Comparison of ENCODE assay signal across 8 cellular contexts in the genomic region with DNA sequence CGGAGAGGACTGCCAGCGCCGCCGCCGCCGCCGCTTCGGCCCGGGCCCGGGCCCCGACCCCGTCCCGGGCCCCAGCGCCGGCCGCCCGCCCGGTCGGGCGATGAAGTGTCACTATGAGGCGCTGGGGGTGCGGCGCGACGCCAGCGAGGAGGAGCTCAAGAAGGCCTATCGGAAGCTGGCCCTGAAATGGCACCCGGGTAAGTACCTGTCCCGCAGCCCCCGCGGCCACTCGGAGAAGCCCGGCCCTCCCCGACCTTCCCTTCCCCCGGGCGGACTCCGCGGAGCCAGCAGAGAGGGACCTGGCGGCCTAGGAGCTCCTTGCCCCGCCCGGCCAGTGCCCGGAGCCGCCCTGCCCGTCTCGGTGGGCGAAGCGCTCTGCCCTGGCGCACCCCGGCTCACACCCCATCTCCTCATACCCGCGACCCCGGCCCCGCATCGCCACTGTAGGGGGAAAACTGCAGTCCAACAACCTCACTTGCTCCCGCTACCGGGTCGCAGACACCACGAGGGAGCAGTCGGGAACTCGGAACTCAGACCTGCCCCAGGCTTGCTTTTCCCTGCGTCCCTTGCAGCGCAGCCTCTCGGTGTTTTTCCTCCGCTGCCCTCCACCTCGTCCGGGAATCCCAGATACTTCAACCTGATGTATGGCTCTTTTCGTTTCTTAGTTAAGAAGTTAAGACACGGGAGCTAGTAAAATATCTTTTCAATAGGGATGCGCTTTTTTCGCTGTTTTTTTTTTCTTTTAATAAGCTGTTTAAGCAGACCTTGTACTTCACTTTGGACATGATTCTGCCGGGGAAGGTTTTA. TPM values are rescaled to one million over a fixed set of nuclear protein-coding genes. Genes with fewer than 3 reads are reported as not detected.
DNase-seq lines count a peak whose midpoint lies in the region; ATAC-seq and TF ChIP-seq lines count a peak whose summit lies in the region.

No MANE protein-coding gene starts in this region.

- no peaks in the 10 kb centered on the region for H3K9me3 Mint-ChIP-seq in activated CD4-positive, alpha-beta memory T cell treated with anti-CD3 and anti-CD28 coated beads for 36 hours

- H3K9me3 ChIP-seq in duodenal mucosa (ENCODE audit: control insufficient read depth in 1 of 2, low read length in 2 of 2): no peaks in the 10 kb centered on the region
- H3K9me3 ChIP-seq in lower lobe of right lung: no peaks in the 10 kb centered on the region

- CTCF ChIA-PET in activated CD4-positive, alpha-beta memory T cell treated with anti-CD3 and anti-CD28 coated beads for 36 hours (lab: Charles Lee): interaction anchor here (1.2 to 3.1 kb wide), 5 partner anchors 9 to 407 kb away, joined by 3 to 37 read pairs (median 7); a partner anchor contains a TSS

- H3K27ac ChIP-seq in duodenal mucosa (ENCODE audit: low read depth, low read length) (peak overlapping the region; percentile 87), lower lobe of right lung (peak overlapping the region; percentile 88)

- intact Hi-C loops in activated CD4-positive, alpha-beta memory T cell treated with anti-CD3 and anti-CD28 coated beads for 36 hours (cut with micrococcal nuclease): loop anchor here (2.0 to 10.0 kb wide), 4 partner anchors 15 to 1221 kb away; a partner anchor contains a TSS
- intact Hi-C loops in lower lobe of right lung (cut with DNase I): no loop called here

- H3K4me3 Mint-ChIP-seq in activated CD4-positive, alpha-beta memory T cell treated with anti-CD3 and anti-CD28 coated beads for 36 hours: peak overlapping the region; percentile 97

- TF ChIP-seq CTCF in lower lobe of right lung (IDR thresholded peaks at IDR 0.05): no peak

- no peaks in the 10 kb centered on the region for H3K27me3 Mint-ChIP-seq in activated CD4-positive, alpha-beta memory T cell treated with anti-CD3 and anti-CD28 coated beads for 36 hours

- H3K36me3 Mint-ChIP-seq in activated CD4-positive, alpha-beta memory T cell treated with anti-CD3 and anti-CD28 coated beads for 36 hours: peaks cover 22% of the 10 kb centered on the region

- ATAC-seq in GM19372 (IDR thresholded peaks at IDR 0.05; ENCODE audit: low read depth, unreplicated experiment): peak; percentile 70
- ATAC-seq in HG03469 (IDR thresholded peaks at IDR 0.05; ENCODE audit: unreplicated experiment): peak; percentile 63
- ATAC-seq in lower lobe of right lung: peak; percentile 88 to 89

- H3K36me3 ChIP-seq in duodenal mucosa (ENCODE audit: control insufficient read depth in 1 of 2, insufficient read depth in 2 of 2, low read length in 2 of 2): peaks cover 7 to 20% of the 10 kb centered on the region in 2 donors
- peaks cover 26% of the 10 kb centered on the region for H3K36me3 ChIP-seq in lower lobe of right lung

- H3K27me3 ChIP-seq in duodenal mucosa (ENCODE audit: control insufficient read depth in 1 of 2, insufficient read depth in 2 of 2, low read length in 2 of 2) (no peaks in the 10 kb centered on the region), lower lobe of right lung (ENCODE audit: low read depth) (no peaks in the 10 kb centered on the region)

- H3K4me3 ChIP-seq in duodenal mucosa (ENCODE audit: low read depth in 1 of 2, low read length in 2 of 2) (peak overlapping the region; percentile 85 to 93), lower lobe of right lung (peak overlapping the region; percentile 80)

- DNase-seq in CD1c-positive myeloid dendritic cell (ENCODE audit: extremely low spot score): peak; percentile 91
- peak; percentile 91 for DNase-seq in NCI-H774 (lab: John Stamatoyannopoulos, UW)
- peak; percentile 88 for DNase-seq in activated CD4-positive, alpha-beta memory T cell treated with anti-CD3 and anti-CD28 coated beads for 36 hours
- DNase-seq in lower lobe of right lung: peak; percentile 96
- DNase-seq in stimulated activated CD4-positive, alpha-beta T cell treated with anti-CD3 and anti-CD28 coated beads, TNF-alpha, amount 100 ng/mL, for 24 hours (ENCODE audit: low read depth in 3 of 3): peak; percentile 52 to 74 (median 59)

- peak overlapping the region; percentile 81 to 87 for H3K9ac ChIP-seq in duodenal mucosa (ENCODE audit: low read depth in 1 of 2, low read length in 2 of 2)

- H3K4me1 ChIP-seq in duodenal mucosa (ENCODE audit: control insufficient read depth in 1 of 2, insufficient read depth in 2 of 2, low read length in 2 of 2): peaks cover 13 to 18% of the 10 kb centered on the region in 2 donors
- H3K4me1 ChIP-seq in lower lobe of right lung: peaks cover 27% of the 10 kb centered on the region

- peaks cover 30% of the 10 kb centered on the region for H3K4me1 Mint-ChIP-seq in activated CD4-positive, alpha-beta memory T cell treated with anti-CD3 and anti-CD28 coated beads for 36 hours (ENCODE audit: low read depth)

- H3K27ac Mint-ChIP-seq in activated CD4-positive, alpha-beta memory T cell treated with anti-CD3 and anti-CD28 coated beads for 36 hours: peak overlapping the region; percentile 93

- POLR2A ChIA-PET in activated CD4-positive, alpha-beta memory T cell treated with anti-CD3 and anti-CD28 coated beads for 36 hours (lab: Charles Lee): interaction anchor here (0.6 to 2.5 kb wide), 8 partner anchors 9 to 1312 kb away, joined by 3 to 77 read pairs (median 4); a partner anchor contains a TSS

RNA-seq across cellular contexts. Expression of a gene that starts 0.6 kb away (rescaled TPM):
- 10 to 100 TPM; 60.3 to 62.3 TPM for total RNA-seq in activated CD4-positive, alpha-beta memory T cell treated with anti-CD3 and anti-CD28 coated beads for 36 hours
- total RNA-seq in lower lobe of right lung: 49.4 TPM

RNA-seq across cellular contexts. Expression of a gene that starts 14.4 kb away (rescaled TPM):
- total RNA-seq in activated CD4-positive, alpha-beta memory T cell treated with anti-CD3 and anti-CD28 coated beads for 36 hours: 10 to 100 TPM; 67.4 to 71.4 TPM
- total RNA-seq in lower lobe of right lung: 17.6 TPM

RNA-seq across cellular contexts. Expression of a gene that starts 14.6 kb away (rescaled TPM):
- total RNA-seq in activated CD4-positive, alpha-beta memory T cell treated with anti-CD3 and anti-CD28 coated beads for 36 hours: 10 to 100 TPM; 36.2 to 38.3 TPM
- total RNA-seq in lower lobe of right lung: 25.6 TPM

Comparison
In these comparisons a context has a peak if more than half of its experiments do, and no peak if none do; other contexts are left out.
1. Peak in every context shown above with its lines: DNase-seq, ATAC-seq, H3K4me3 ChIP-seq and H3K27ac ChIP-seq.